8 cellular contexts compared by ENCODE assay signal in the genomic region with DNA sequence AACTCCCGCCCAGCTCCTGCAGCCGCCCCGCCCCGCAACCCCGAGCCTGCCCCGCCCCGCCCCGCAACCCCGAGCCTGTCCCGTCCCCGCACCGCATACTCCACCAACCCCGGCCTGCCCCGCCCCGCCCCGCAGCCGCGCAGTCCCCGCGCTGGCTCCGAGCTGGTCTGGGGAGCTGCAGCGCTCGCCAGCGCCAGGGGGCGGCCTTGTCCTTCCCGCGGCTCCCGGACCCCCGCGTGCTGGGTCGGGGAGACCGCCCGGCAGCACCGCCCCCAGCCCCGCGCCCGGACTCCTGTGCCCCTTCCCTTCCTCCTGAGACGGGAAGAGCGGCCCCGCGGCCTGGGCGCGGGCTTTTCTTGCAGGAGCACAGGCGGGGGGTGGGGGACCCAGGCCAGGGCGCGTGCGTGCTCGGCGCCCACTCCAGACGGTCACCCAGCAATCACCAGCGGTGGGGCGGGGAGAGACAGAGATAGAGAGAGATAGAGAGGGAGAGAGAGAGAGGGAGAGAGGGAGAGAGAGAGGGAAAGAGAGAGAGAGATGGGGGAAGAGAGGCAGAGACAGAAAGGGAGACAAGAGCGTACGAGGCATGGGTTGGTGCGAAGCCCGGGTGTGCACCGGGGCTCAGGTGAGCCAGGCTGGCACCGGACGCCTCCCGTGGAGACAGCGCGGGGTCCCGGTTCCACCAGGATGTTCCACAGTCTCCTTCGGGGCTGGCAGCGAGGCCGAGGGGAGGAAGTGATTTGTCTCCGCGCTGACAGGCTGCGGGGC. TPM values are rescaled to one million over a fixed set of nuclear protein-coding genes. Genes with fewer than 3 reads are reported as not detected.
A peak's percentile ranks its signal among the peaks of the same experiment; 100 is the strongest.
DNase-seq lines count a peak whose midpoint lies in the region; ATAC-seq, FAIRE-seq and TF ChIP-seq lines count a peak whose summit lies in the region.

No MANE protein-coding gene starts in this region.

- CTCF ChIA-PET in K562 (lab: Yijun Ruan, JAX; ENCODE audit: low intra/inter-chr PET ratio), result interaction anchor here (0.7 to 0.9 kb wide), 3 partner anchors 135 to 151 kb away, joined by 3 to 4 read pairs (median 4); no protein-coding TSS in a partner anchor

- H3K9me3 ChIP-seq in K562 (replicated peaks; ENCODE audit: control insufficient read depth, insufficient read depth, low read depth, low read length), result no peaks in the 10 kb centered on the region
- H3K9me3 ChIP-seq in keratinocyte (ENCODE audit: control insufficient read depth, low read depth, low read length), result no peaks in the 10 kb centered on the region
- no peaks in the 10 kb centered on the region for H3K9me3 ChIP-seq in testis

- peak; percentile 46 to 66 for TF ChIP-seq RAD21 in K562 (CRISPR knock-in tag; conservative IDR thresholded peaks at IDR 0.05 in 1 of 2, IDR thresholded peaks at IDR 0.05 in 1 of 2)

- peak; percentile 96 for ATAC-seq in K562

- no peaks in the 10 kb centered on the region for H3K36me3 ChIP-seq in K562 (ENCODE audit: control insufficient read depth, insufficient read depth, low read length)
- no peaks in the 10 kb centered on the region for H3K36me3 ChIP-seq in keratinocyte (ENCODE audit: control insufficient read depth in 2 of 2, extremely low read depth in 1 of 2, insufficient read depth in 2 of 2, low read length in 2 of 2)
- no peaks in the 10 kb centered on the region for H3K36me3 ChIP-seq in testis (ENCODE audit: low read depth, missing control alignments)

- peak overlapping the region in 1 of 2 experiments; percentile 85; a peak in 3 of 4 replicates for H3K9ac ChIP-seq in K562 (ENCODE audit: insufficient read depth in 1 of 2, low read depth in 2 of 2, low read length in 2 of 2)
- no peak overlapping the region for H3K9ac ChIP-seq in keratinocyte (ENCODE audit: control insufficient read depth, extremely low read depth, insufficient read depth, low read length)

- dilution Hi-C loops in keratinocyte (cut with MboI; ENCODE audit: extremely low pct_ligation_motif_present, low sequenced_read_pairs), result no loop called here

- H3K27ac ChIP-seq in K562 (ENCODE audit: extremely low read depth, low read depth, low read length) (no peak overlapping the region), keratinocyte (ENCODE audit: control insufficient read depth, insufficient read depth, low read length) (no peak overlapping the region), testis (no peak overlapping the region)

- H2AFZ ChIP-seq in K562 (ENCODE audit: low read depth, low read length), result peak overlapping the region; percentile 81
- H2AFZ ChIP-seq in keratinocyte (ENCODE audit: control insufficient read depth, low read length), result peak overlapping the region; percentile 46

- H3K9me1 ChIP-seq in K562 (ENCODE audit: control insufficient read depth, insufficient read depth, low read length), result no peaks in the 10 kb centered on the region
- no peaks in the 10 kb centered on the region for H3K9me1 ChIP-seq in keratinocyte (ENCODE audit: control insufficient read depth, extremely low read depth, insufficient read depth, low read length)

- intact Hi-C loops in K562 (cut with micrococcal nuclease) (no loop called here), testis (cut with DNase I; ENCODE audit: low total_unique reads) (no loop called here)

- TF ChIP-seq CTCF in LNCAP (IDR thresholded peaks at IDR 0.05) (peak; percentile 57), K562 (IDR thresholded peaks at IDR 0.05 in 2 of 3, conservative IDR thresholded peaks at IDR 0.05 in 1 of 3; ENCODE audit: insufficient read depth in 2 of 3, low read depth in 1 of 3, low read length in 3 of 3) (peak; percentile 46 to 70 (median 61); a peak in 5 of 6 replicates), keratinocyte (optimal IDR thresholded peaks at IDR 0.05 in 1 of 3, IDR thresholded peaks at IDR 0.05 in 1 of 3, conservative IDR thresholded peaks at IDR 0.05 in 1 of 3; ENCODE audit: extremely low read depth in 1 of 3, insufficient read depth in 2 of 3, low read length in 3 of 3) (peak in 2 of 3 experiments; percentile 55 to 65), testis (IDR thresholded peaks at IDR 0.05) (peak in 1 of 3 experiments; percentile 30)

- H4K20me1 ChIP-seq in K562 (replicated peaks; ENCODE audit: control insufficient read depth, insufficient read depth, low read length) (peaks cover 13% of the 10 kb centered on the region; the same call in 1 of the 2 replicates), keratinocyte (ENCODE audit: control insufficient read depth, extremely low read depth, insufficient read depth, low read length) (no peaks in the 10 kb centered on the region)

- peaks cover 8 to 58% of the 10 kb centered on the region in 2 experiments for H3K4me1 ChIP-seq in K562 (replicated peaks in 1 of 2; ENCODE audit: control insufficient read depth in 2 of 2, insufficient read depth in 2 of 2, low read length in 2 of 2)
- H3K4me1 ChIP-seq in keratinocyte (ENCODE audit: control insufficient read depth, extremely low read depth, insufficient read depth, low read length), result peaks cover 8% of the 10 kb centered on the region
- H3K4me1 ChIP-seq in testis, result peaks cover 7% of the 10 kb centered on the region

- TF ChIP-seq EP300 in K562 (IDR thresholded peaks at IDR 0.05; ENCODE audit: low read length), result no peak

- no TSS peak for BruUV-seq in K562 (replicated peaks; lab: Mats Ljungman, UMichigan)

- H3K4me2 ChIP-seq in K562 (ENCODE audit: insufficient read depth, low read length) (peak overlapping the region; percentile 77), keratinocyte (ENCODE audit: control insufficient read depth, extremely low read depth, insufficient read depth, low read depth, low read length) (peak overlapping the region; percentile 64)

- H3K27me3 ChIP-seq in K562 (ENCODE audit: control insufficient read depth in 2 of 2, insufficient read depth in 2 of 2, low read length in 2 of 2) (peaks cover 41 to 79% of the 10 kb centered on the region in 2 experiments), keratinocyte (ENCODE audit: control insufficient read depth, extremely low read depth, insufficient read depth, low read length) (peaks cover 83% of the 10 kb centered on the region), testis (no peaks in the 10 kb centered on the region)

- TF ChIP-seq POLR2A in K562 (conservative IDR thresholded peaks at IDR 0.05) (no peak), testis (IDR thresholded peaks at IDR 0.05) (no peak)

- POLR2A ChIA-PET in K562 (lab: Yijun Ruan, JAX), result interaction anchor here (0.6 to 0.7 kb wide), 3 partner anchors 18 to 745 kb away, joined by 3 read pairs; no protein-coding TSS in a partner anchor

- H3K4me3 ChIP-seq in K562 (peak overlapping the region; percentile 46), keratinocyte (ENCODE audit: control insufficient read depth in 2 of 3, extremely low read depth in 1 of 3, insufficient read depth in 2 of 3, low read depth in 1 of 3, low read length in 3 of 3) (peak overlapping the region; percentile 20 to 40 (median 31)), testis (peak overlapping the region; percentile 31 to 51)

- DNase-seq in Daoy (ENCODE audit: low read depth), result peak; percentile 65
- peak; percentile 74 to 95 (median 90) for DNase-seq in K562 (ENCODE audit: extremely low read depth in 1 of 4, low spot score in 3 of 4)
- no peak for DNase-seq in keratinocyte (ENCODE audit: low read depth, low spot score)
- no peak for DNase-seq in testis
- no peak for DNase-seq in Ammon's horn (ENCODE audit: low spot score)
- no peak for DNase-seq in T-helper 1 cell
- DNase-seq in mucosa of gallbladder (ENCODE audit: low spot score), result no peak

- in situ Hi-C loops in K562 (cut with MboI), result no loop called here

- H3K79me2 ChIP-seq in K562 (ENCODE audit: control insufficient read depth, insufficient read depth, low read length) (no peaks in the 10 kb centered on the region), keratinocyte (ENCODE audit: control insufficient read depth, insufficient read depth, low read length) (no peaks in the 10 kb centered on the region)

- no peak for FAIRE-seq in K562 (lab: Jason Lieb, UNC)
- FAIRE-seq in keratinocyte (lab: Jason Lieb, UNC), result no peak

- 6% methylated on average over 19 of the region's 69 CpGs for WGBS in K562 (ENCODE audit: insufficient coverage, low coverage, missing lambda C conversion rate)
- 3 to 4% methylated on average over 26 to 52 of the region's 69 CpGs for WGBS in testis, 2 donors

RNA-seq across cellular contexts. Expression of a gene that starts 14.7 kb away (rescaled TPM):
- total RNA-seq in Daoy (2014; rRNA removed; shearing (Covaris generic)), result 37.5 and 49.5 TPM in 2 replicates
- total RNA-seq in K562 (2011; cell fraction: chromatin; rRNA removed; ENCODE audit: low replicate concordance), result 9.3 and 37.6 TPM in 2 replicates
- 42.5 and 42.8 TPM in 2 replicates for total RNA-seq in K562 (2011; cell fraction: nucleolus; rRNA removed)
- total RNA-seq in K562 (2011; cell fraction: nucleoplasm; rRNA removed), result 19.5 and 20.3 TPM in 2 replicates
- total RNA-seq in K562 (2014; rRNA removed) (44.6 and 51.3 TPM in 2 replicates), K562 (2014; rRNA removed; fragmentation: Illumina TruSeq; extraction: Trizol) (6.2 and 6.7 TPM in 2 replicates), K562 (2015; rRNA removed; fragmentation: Illumina TruSeq; extraction: Trizol) (21.6 and 23.3 TPM in 2 replicates), K562 (2021) (40.6 and 43.1 TPM in 2 replicates), testis (10 to 100 TPM; 57.8 to 73.0 TPM), mucosa of gallbladder (40.6 TPM)
- polyA plus RNA-seq in K562 (2011; rRNA removed) (11.5 and 12.2 TPM in 2 replicates), K562 (2014; fragmentation: Illumina TruSeq; extraction: Trizol) (9.8 and 16.8 TPM in 2 replicates), K562 (2014; fragmentation: Nextera tagmentation; extraction: Ambion mirVana) (under 1 TPM; 0.32 to 0.64 TPM), K562 (2014; rRNA removed) (25.1 and 28.0 TPM in 2 replicates), keratinocyte (9.9 to 19.2 TPM (median 14.3 TPM) in 3 replicates), testis (ENCODE audit: insufficient read depth, low read depth, low replicate concordance) (29.4 TPM)
- 15.5 and 50.0 TPM in 2 replicates for polyA plus RNA-seq in K562 (2011; cell fraction: cytosol; rRNA removed)
- 27.4 and 47.1 TPM in 2 replicates for polyA plus RNA-seq in K562 (2011; cell fraction: nucleus; rRNA removed)
- 27.5 and 33.5 TPM in 2 replicates for polyA plus RNA-seq in K562 (2012)
- 4.9 and 9.2 TPM in 2 replicates for polyA minus RNA-seq in K562 (2011; rRNA and poly(A)+ RNA removed)
- polyA minus RNA-seq in K562 (2011; cell fraction: cytosol; rRNA and poly(A)+ RNA removed), result 18.4 and 21.8 TPM in 2 replicates
- 18.7 and 25.0 TPM in 2 replicates for polyA minus RNA-seq in K562 (2011; cell fraction: nucleus; rRNA and poly(A)+ RNA removed)
- polyA plus RNA-seq in keratinocyte (2011; ENCODE audit: low read depth), result 6.3 TPM
- 7.3 and 16.1 TPM in 2 replicates for polyA plus RNA-seq in keratinocyte (2011; cell fraction: cytosol; rRNA removed)
- 11.8 and 16.3 TPM in 2 replicates for polyA plus RNA-seq in keratinocyte (2011; cell fraction: nucleus; rRNA removed)
- 15.1 and 29.8 TPM in 2 replicates for polyA plus RNA-seq in keratinocyte (2012; ENCODE audit: low replicate concordance)
- 10.9 to 20.6 TPM (median 12.1 TPM) in 3 replicates for polyA minus RNA-seq in keratinocyte
- 46.0 TPM for polyA minus RNA-seq in keratinocyte (2011; cell fraction: cytosol; rRNA and poly(A)+ RNA removed)
- 12.1 and 13.0 TPM in 2 replicates for polyA minus RNA-seq in keratinocyte (2011; cell fraction: nucleus; rRNA and poly(A)+ RNA removed)

RNA-seq across cellular contexts. Expression of a gene that starts 38.3 kb away (rescaled TPM):
- total RNA-seq in Daoy (2014; rRNA removed; shearing (Covaris generic)), result 10.9 and 11.5 TPM in 2 replicates
- total RNA-seq in K562 (2011; cell fraction: chromatin; rRNA removed; ENCODE audit: low replicate concordance), result 15.2 and 27.2 TPM in 2 replicates
- total RNA-seq in K562 (2011; cell fraction: nucleolus; rRNA removed), result 17.0 and 18.7 TPM in 2 replicates
- 10.7 and 13.6 TPM in 2 replicates for total RNA-seq in K562 (2011; cell fraction: nucleoplasm; rRNA removed)
- 16.6 and 21.1 TPM in 2 replicates for total RNA-seq in K562 (2014; rRNA removed)
- 4.4 and 4.8 TPM in 2 replicates for total RNA-seq in K562 (2014; rRNA removed; fragmentation: Illumina TruSeq; extraction: Trizol)
- 9.9 and 10.1 TPM in 2 replicates for total RNA-seq in K562 (2015; rRNA removed; fragmentation: Illumina TruSeq; extraction: Trizol)
- 22.2 and 25.1 TPM in 2 replicates for total RNA-seq in K562 (2021)
- polyA plus RNA-seq in K562 (2011; rRNA removed), result 5.6 TPM in 2 replicates
- polyA plus RNA-seq in K562 (2011; cell fraction: cytosol; rRNA removed), result 7.2 and 16.2 TPM in 2 replicates
- polyA plus RNA-seq in K562 (2011; cell fraction: nucleus; rRNA removed), result 14.6 and 26.1 TPM in 2 replicates
- polyA plus RNA-seq in K562 (2012), result 9.1 and 10.5 TPM in 2 replicates
- polyA plus RNA-seq in K562 (2014; fragmentation: Illumina TruSeq; extraction: Trizol), result 5.2 and 8.0 TPM in 2 replicates
- under 1 TPM; 0.70 to 0.73 TPM for polyA plus RNA-seq in K562 (2014; fragmentation: Nextera tagmentation; extraction: Ambion mirVana)
- 11.7 and 12.5 TPM in 2 replicates for polyA plus RNA-seq in K562 (2014; rRNA removed)
- 5.4 and 11.8 TPM in 2 replicates for polyA minus RNA-seq in K562 (2011; rRNA and poly(A)+ RNA removed)
- polyA minus RNA-seq in K562 (2011; cell fraction: cytosol; rRNA and poly(A)+ RNA removed), result 12.6 and 13.9 TPM in 2 replicates
- polyA minus RNA-seq in K562 (2011; cell fraction: nucleus; rRNA and poly(A)+ RNA removed), result 5.9 and 6.5 TPM in 2 replicates
- 4.6 to 7.4 TPM (median 6.6 TPM) in 3 replicates for polyA plus RNA-seq in keratinocyte
- 2.4 TPM for polyA plus RNA-seq in keratinocyte (2011; ENCODE audit: low read depth)
- polyA plus RNA-seq in keratinocyte (2011; cell fraction: cytosol; rRNA removed), result 3.9 and 7.6 TPM in 2 replicates
- polyA plus RNA-seq in keratinocyte (2011; cell fraction: nucleus; rRNA removed), result 16.1 and 18.5 TPM in 2 replicates
- 3.7 and 10.0 TPM in 2 replicates for polyA plus RNA-seq in keratinocyte (2012; ENCODE audit: low replicate concordance)
- polyA minus RNA-seq in keratinocyte, result 10.5 to 18.5 TPM (median 14.2 TPM) in 3 replicates
- 28.0 TPM for polyA minus RNA-seq in keratinocyte (2011; cell fraction: cytosol; rRNA and poly(A)+ RNA removed)
- polyA minus RNA-seq in keratinocyte (2011; cell fraction: nucleus; rRNA and poly(A)+ RNA removed), result 20.9 and 22.5 TPM in 2 replicates
- 10 to 100 TPM; 49.5 to 49.7 TPM for total RNA-seq in testis
- 29.3 TPM for polyA plus RNA-seq in testis (ENCODE audit: insufficient read depth, low read depth, low replicate concordance)
- 59.6 TPM for total RNA-seq in mucosa of gallbladder

Comparison
In these comparisons a context has a peak if more than half of its experiments do, and no peak if none do; other contexts are left out.
1. DNase-seq: peak in Daoy (single experiment) and K562 (4 of 4); none in keratinocyte (single experiment), testis (single experiment), Ammon's horn (single experiment), T-helper 1 cell (0 of 5) and mucosa of gallbladder (single experiment).
2. Peak in every context shown above with its lines, with median percentiles within 50 percentile points of each other: H3K4me3 ChIP-seq.